8 cellular contexts compared by ENCODE assay signal in genomic region chr12:128817115-128818015, GRCh38. TPM values are rescaled to one million over a fixed set of nuclear protein-coding genes. Genes with fewer than 3 reads are reported as not detected.
DNase-seq lines count a peak whose midpoint lies in the region; ATAC-seq, FAIRE-seq and TF ChIP-seq lines count a peak whose summit lies in the region.

No MANE protein-coding gene starts in this region.

- ATAC-seq in GM21576 (IDR thresholded peaks at IDR 0.05; ENCODE audit: unreplicated experiment): peak; percentile 40

- no peaks in the 10 kb centered on the region for H3K27me3 ChIP-seq in bronchial epithelial cell (ENCODE audit: control insufficient read depth, insufficient read depth, low read length)

- peaks cover 12% of the 10 kb centered on the region for H3K36me3 ChIP-seq in bronchial epithelial cell (ENCODE audit: control insufficient read depth, insufficient read depth, low read length)

- FAIRE-seq in bronchial epithelial cell (lab: Jason Lieb, UNC): no peak

- peak; percentile 90 for DNase-seq in GM12865 (ENCODE audit: low read depth)
- DNase-seq in M059J (ENCODE audit: low read depth): peak; percentile 81
- DNase-seq in bronchial epithelial cell (ENCODE audit: low read depth): peak; percentile 55
- peak; percentile 82 to 84 for DNase-seq in lung microvascular endothelial cell (ENCODE audit: low read depth in 2 of 2)
- DNase-seq in GF-D8 (lab: John Stamatoyannopoulos, UW): no peak
- DNase-seq in NCI-H187 (lab: John Stamatoyannopoulos, UW): no peak
- DNase-seq in NCI-H2171 treated with DMSO at 0.1 percent for 48 hours (lab: John Stamatoyannopoulos, UW): no peak

- H3K4me3 ChIP-seq in GM12865 (ENCODE audit: low read depth, low read length) (peak overlapping the region; percentile 95), bronchial epithelial cell (ENCODE audit: low read depth, low read length) (no peak overlapping the region)

- no peak for TF ChIP-seq CTCF in GM12865 (IDR thresholded peaks at IDR 0.05; ENCODE audit: insufficient read depth, low read depth, low read length, missing control alignments)
- TF ChIP-seq CTCF in bronchial epithelial cell (IDR thresholded peaks at IDR 0.05; ENCODE audit: insufficient read depth, low read length, severe bottlenecking): no peak

RNA-seq across cellular contexts. Expression of gene SLC15A4, which starts 6.4 kb away (rescaled TPM):
- total RNA-seq in M059J (2014; rRNA removed; shearing (Covaris generic)): 19.4 and 20.0 TPM in 2 replicates
- total RNA-seq in bronchial epithelial cell (36.4 and 70.0 TPM in 2 replicates), lung microvascular endothelial cell (17.4 and 25.2 TPM in 2 replicates)

RNA-seq across cellular contexts. Expression of gene GLT1D1, which starts 35.9 kb away (rescaled TPM):
- not detected in 2 replicates for total RNA-seq in M059J (2014; rRNA removed; shearing (Covaris generic))
- total RNA-seq in bronchial epithelial cell (not detected in 2 replicates), lung microvascular endothelial cell (not detected in 2 replicates)

Comparison
In these comparisons a context has a peak if more than half of its experiments do, and no peak if none do; other contexts are left out.
1. DNase-seq: peak in GM12865 (single experiment), M059J (single experiment), bronchial epithelial cell (single experiment) and lung microvascular endothelial cell (2 of 2); none in GF-D8 (single experiment), NCI-H187 (0 of 2) and NCI-H2171 treated with DMSO at 0.1 percent for 48 hours (single experiment).